ENCODE assay signal across 8 cellular contexts in genomic region chr1:26278835-26279597, GRCh38. TPM values are rescaled to one million over a fixed set of nuclear protein-coding genes. Genes with fewer than 3 reads are reported as not detected.
A peak's percentile ranks its signal among the peaks of the same experiment; 100 is the strongest.
DNase-seq lines count a peak whose midpoint lies in the region; ATAC-seq, FAIRE-seq and TF ChIP-seq lines count a peak whose summit lies in the region.

No MANE protein-coding gene starts in this region.

- peak; percentile 31 for ATAC-seq in activated naive CD8-positive, alpha-beta T cell treated with anti-CD3 and anti-CD28 coated beads, Interleukin-2, amount 50 U/mL, for 24 hours
- ATAC-seq in GM18511 (IDR thresholded peaks at IDR 0.05; ENCODE audit: unreplicated experiment): no peak

- WGBS in iPS DF 6.9 (ENCODE audit: insufficient coverage, insufficient read length): no CpG with 5 or more reads among the region's 9 CpGs
- 30 to 31% (median 31%) methylated on average over 9 of the region's 9 CpGs for WGBS in small intestine, 3 donors

- H3K36me3 ChIP-seq in iPS DF 6.9 (ENCODE audit: control insufficient read depth, insufficient read depth, low read length) (peaks cover 16% of the 10 kb centered on the region; the same call in 1 of the 2 replicates), small intestine (ENCODE audit: control insufficient read depth in 2 of 2, insufficient read depth in 2 of 2, low read length in 2 of 2) (peaks cover 0 to 2% of the 10 kb centered on the region in 2 donors)

- H3K4me3 ChIP-seq in iPS DF 6.9 (ENCODE audit: low read length): peak overlapping the region; percentile 73; the same call in 1 of the 2 replicates
- peak overlapping the region; percentile 49 to 95 for H3K4me3 ChIP-seq in small intestine (ENCODE audit: low read depth in 1 of 2, low read length in 2 of 2)

- peaks cover 60% of the 10 kb centered on the region for H3K36me3 Mint-ChIP-seq in activated naive CD8-positive, alpha-beta T cell treated with anti-CD3 and anti-CD28 coated beads, Interleukin-2, amount 50 U/mL, for 24 hours (ENCODE audit: low read depth)

- peak overlapping the region; percentile 87 for H3K4me3 Mint-ChIP-seq in activated naive CD8-positive, alpha-beta T cell treated with anti-CD3 and anti-CD28 coated beads, Interleukin-2, amount 50 U/mL, for 24 hours

- H3K27ac Mint-ChIP-seq in activated naive CD8-positive, alpha-beta T cell treated with anti-CD3 and anti-CD28 coated beads, Interleukin-2, amount 50 U/mL, for 24 hours: peak overlapping the region; percentile 96

- H3K4me1 Mint-ChIP-seq in activated naive CD8-positive, alpha-beta T cell treated with anti-CD3 and anti-CD28 coated beads, Interleukin-2, amount 50 U/mL, for 24 hours: peaks cover 89% of the 10 kb centered on the region

- no peaks in the 10 kb centered on the region for H3K9me3 Mint-ChIP-seq in activated naive CD8-positive, alpha-beta T cell treated with anti-CD3 and anti-CD28 coated beads, Interleukin-2, amount 50 U/mL, for 24 hours

- H3K27me3 ChIP-seq in iPS DF 6.9 (ENCODE audit: control insufficient read depth, insufficient read depth, low read length) (no peaks in the 10 kb centered on the region), small intestine (ENCODE audit: control insufficient read depth in 2 of 2, insufficient read depth in 2 of 2, low read length in 2 of 2) (no peaks in the 10 kb centered on the region)

- H3K4me1 ChIP-seq in iPS DF 6.9 (ENCODE audit: control insufficient read depth, insufficient read depth, low read length) (peaks cover 13% of the 10 kb centered on the region), small intestine (ENCODE audit: control insufficient read depth in 2 of 2, insufficient read depth in 1 of 2, low read depth in 1 of 2, low read length in 1 of 2) (peaks cover 22 to 29% of the 10 kb centered on the region in 2 donors)

- no peaks in the 10 kb centered on the region for H3K27me3 Mint-ChIP-seq in activated naive CD8-positive, alpha-beta T cell treated with anti-CD3 and anti-CD28 coated beads, Interleukin-2, amount 50 U/mL, for 24 hours

- no peaks in the 10 kb centered on the region for H3K9me3 ChIP-seq in iPS DF 6.9 (ENCODE audit: control insufficient read depth, insufficient read depth, low read length)
- no peaks in the 10 kb centered on the region for H3K9me3 ChIP-seq in small intestine (ENCODE audit: control insufficient read depth, low read depth)

- FAIRE-seq in small intestine (lab: Jason Lieb, UNC): no peak
- FAIRE-seq in H54 (lab: Jason Lieb, UNC): no peak

- no peak for TF ChIP-seq POLR2A in H54 (IDR thresholded peaks at IDR 0.05; ENCODE audit: low read depth, low read length)

- DNase-seq in NCI-H1105 treated with DMSO at 0.1 percent for 48 hours (lab: John Stamatoyannopoulos, UW) (peak; percentile 63), NCI-H1105 (lab: John Stamatoyannopoulos, UW) (no peak), NCI-H69 (lab: John Stamatoyannopoulos, UW) (peak; percentile 37), iPS DF 6.9 (ENCODE audit: low read depth, low spot score) (no peak), small intestine (peak; percentile 71), H54 (ENCODE audit: insufficient read length, low spot score) (no peak)
- peak; percentile 61 for DNase-seq in activated naive CD8-positive, alpha-beta T cell treated with anti-CD3 and anti-CD28 coated beads, Interleukin-2, amount 50 U/mL, for 24 hours

- no peak overlapping the region for H3K27ac ChIP-seq in iPS DF 6.9 (ENCODE audit: low read length)
- peak overlapping the region; percentile 93 to 96 for H3K27ac ChIP-seq in small intestine (ENCODE audit: low read depth in 1 of 2, low read length in 1 of 2)

RNA-seq across cellular contexts. Expression of gene SH3BGRL3, which starts 0.9 kb away (rescaled TPM):
- polyA plus RNA-seq in small intestine: 100 to 1,000 TPM; 157 to 238 (median 199) TPM

RNA-seq across cellular contexts. Expression of gene UBXN11, which starts 27.4 kb away (rescaled TPM):
- 10 to 100 TPM in 1 of 3 donors, 1 to 10 TPM in 2; 1.1 to 20.2 (median 2.7) TPM for polyA plus RNA-seq in small intestine

RNA-seq across cellular contexts. Expression of gene CD52, which starts 38.7 kb away (rescaled TPM):
- polyA plus RNA-seq in small intestine: 100 to 1,000 TPM in 1 of 3 donors, 10 to 100 TPM in 2; 31.1 to 116 (median 42.5) TPM

RNA-seq across cellular contexts. Expression of gene CEP85, which starts 45.0 kb away (rescaled TPM):
- polyA plus RNA-seq in small intestine: 1 to 10 TPM; 2.7 to 7.2 (median 4.1) TPM

Comparison
In these comparisons a context has a peak if more than half of its experiments do, and no peak if none do; other contexts are left out.
1. DNase-seq: peak in NCI-H1105 treated with DMSO at 0.1 percent for 48 hours (single experiment), NCI-H69 (single experiment), activated naive CD8-positive, alpha-beta T cell treated with anti-CD3 and anti-CD28 coated beads, Interleukin-2, amount 50 U/mL, for 24 hours (single experiment) and small intestine (single experiment); none in NCI-H1105 (single experiment), iPS DF 6.9 (single experiment) and H54 (single experiment).